In genomic region chr1:108830119-108831008, GRCh38 we compare ENCODE assay signal across 1 cellular context.
TF ChIP-seq lines count a peak whose summit lies in the region.

No MANE protein-coding gene starts in this region.

TF ChIP-seq in endothelial cell of umbilical vein, 7 proteins besides CTCF, POLR2A, EP300 and RAD21:
- TF ChIP-seq, protein P1, sequence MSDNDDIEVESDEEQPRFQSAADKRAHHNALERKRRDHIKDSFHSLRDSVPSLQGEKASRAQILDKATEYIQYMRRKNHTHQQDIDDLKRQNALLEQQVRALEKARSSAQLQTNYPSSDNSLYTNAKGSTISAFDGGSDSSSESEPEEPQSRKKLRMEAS (IDR thresholded peaks at IDR 0.05; ENCODE audit: insufficient read depth, insufficient read length): no peak
- TF ChIP-seq GATA2 (IDR thresholded peaks at IDR 0.05; ENCODE audit: insufficient read depth, insufficient read length, low read depth, low read length): peak; percentile 68
- peak; percentile 86 for TF ChIP-seq JUN (IDR thresholded peaks at IDR 0.05; ENCODE audit: borderline replicate concordance, insufficient read depth, insufficient read length, low read depth)
- peak; percentile 81 for TF ChIP-seq FOS (IDR thresholded peaks at IDR 0.05; ENCODE audit: borderline replicate concordance, insufficient read depth, low read length)
- no peak for TF ChIP-seq EZH2 (IDR thresholded peaks at IDR 0.05; ENCODE audit: borderline replicate concordance, low read depth, low read length, severe bottlenecking)
- peak; percentile 92 for TF ChIP-seq POLR2AphosphoS5 (IDR thresholded peaks at IDR 0.05; ENCODE audit: insufficient read depth, low read depth, low read length)
- TF ChIP-seq MYC (IDR thresholded peaks at IDR 0.05; ENCODE audit: low read depth, low read length): peak; percentile 43
